In the genomic region with DNA sequence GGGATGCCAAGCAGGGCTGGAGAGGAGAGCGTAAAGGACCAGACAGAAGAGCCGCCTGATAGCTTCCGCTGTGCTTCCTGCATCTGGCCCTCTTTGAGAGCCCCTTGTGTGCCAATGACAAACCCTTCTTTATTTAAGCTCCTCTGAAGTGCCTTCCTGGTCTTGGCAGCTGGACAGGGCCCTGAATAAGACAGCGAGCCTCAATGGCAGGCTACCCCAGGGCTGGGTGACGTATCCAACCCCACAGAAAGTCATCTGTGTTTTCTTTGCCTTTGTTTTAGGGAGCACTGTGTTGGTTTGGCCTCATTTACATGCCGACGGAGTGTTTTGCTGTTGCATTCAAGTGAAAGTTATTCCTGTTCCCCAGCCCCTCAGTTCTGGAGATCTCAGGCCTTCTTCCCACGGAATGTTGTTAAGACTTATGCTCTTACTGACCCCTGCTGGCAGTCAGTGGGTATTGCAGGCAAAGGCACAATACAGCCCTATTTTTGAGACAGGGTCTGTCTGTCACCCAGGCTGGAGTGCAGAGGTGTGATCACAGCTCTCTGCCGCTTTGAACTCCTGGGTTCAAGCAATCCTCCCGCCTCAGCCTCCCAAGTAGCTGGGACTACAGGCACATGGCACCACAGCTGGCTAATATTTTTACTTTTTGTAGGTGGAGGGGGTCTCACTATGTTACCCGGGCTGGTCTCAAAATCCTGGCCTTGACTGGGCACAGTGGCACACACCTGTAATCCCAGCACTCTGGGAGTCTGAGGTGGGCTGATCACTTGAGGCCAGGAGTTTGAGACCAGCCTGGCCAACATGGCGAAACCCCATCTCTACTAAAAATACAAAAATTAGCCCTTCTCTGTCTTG, we compare ENCODE assay signal across 1 cellular context.
TF ChIP-seq lines count a peak whose summit lies in the region.

No MANE protein-coding gene starts in this region.

TF ChIP-seq in H1, 55 proteins besides CTCF, POLR2A, EP300 and RAD21:
- TF ChIP-seq TEAD4 (IDR thresholded peaks at IDR 0.05; ENCODE audit: low read depth, low read length) (peak; percentile 70), CBX8 (IDR thresholded peaks at IDR 0.05; ENCODE audit: borderline replicate concordance, low read depth, low read length) (no peak)
